In the genomic region with DNA sequence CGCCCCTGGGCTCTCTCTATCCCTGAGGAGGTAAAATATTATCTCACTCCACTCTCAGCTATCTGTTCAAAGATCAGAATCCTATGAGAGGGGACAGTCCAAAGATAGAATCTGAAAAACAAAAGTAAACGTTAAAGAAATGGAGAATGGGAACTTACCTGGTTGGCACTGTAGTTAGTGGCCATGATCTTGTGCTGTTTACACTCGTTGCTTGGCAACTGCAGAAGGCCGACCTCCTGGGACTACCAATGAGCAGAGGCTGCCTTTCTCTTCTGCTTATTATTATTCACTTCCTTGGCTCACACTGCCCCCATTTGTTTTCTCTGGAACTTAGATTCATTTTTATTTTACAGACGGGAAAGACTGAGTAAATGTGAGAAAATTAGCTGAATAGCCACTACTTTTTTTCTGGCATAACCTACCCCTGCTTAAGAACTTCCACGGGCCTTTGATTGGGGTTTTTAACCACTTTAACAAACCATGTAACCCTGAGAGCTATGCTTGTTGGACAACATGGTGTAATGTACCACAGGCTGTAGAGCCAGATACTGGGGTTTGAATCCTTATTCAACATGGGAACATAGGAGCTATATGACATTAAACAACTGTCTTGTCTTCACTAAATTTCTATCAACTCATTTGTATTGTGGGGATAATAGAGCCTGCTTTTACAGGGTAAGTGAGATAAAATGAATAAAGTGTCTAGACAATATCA, we compare ENCODE assay signal across 1 cellular context.
TF ChIP-seq lines count a peak whose summit lies in the region.

A gene with protein sequence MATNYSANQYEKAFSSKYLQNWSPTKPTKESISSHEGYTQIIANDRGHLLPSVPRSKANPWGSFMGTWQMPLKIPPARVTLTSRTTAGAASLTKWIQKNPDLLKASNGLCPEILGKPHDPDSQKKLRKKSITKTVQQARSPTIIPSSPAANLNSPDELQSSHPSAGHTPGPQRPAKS (minus strand): TSS at position 193 of the 715 bp plus-strand sequence. CDS start 8 bp downstream, at position 185.

TF ChIP-seq in HEK293, 187 proteins besides CTCF, POLR2A, EP300 and RAD21 (continued from another document):
- TF ChIP-seq, protein P1, sequence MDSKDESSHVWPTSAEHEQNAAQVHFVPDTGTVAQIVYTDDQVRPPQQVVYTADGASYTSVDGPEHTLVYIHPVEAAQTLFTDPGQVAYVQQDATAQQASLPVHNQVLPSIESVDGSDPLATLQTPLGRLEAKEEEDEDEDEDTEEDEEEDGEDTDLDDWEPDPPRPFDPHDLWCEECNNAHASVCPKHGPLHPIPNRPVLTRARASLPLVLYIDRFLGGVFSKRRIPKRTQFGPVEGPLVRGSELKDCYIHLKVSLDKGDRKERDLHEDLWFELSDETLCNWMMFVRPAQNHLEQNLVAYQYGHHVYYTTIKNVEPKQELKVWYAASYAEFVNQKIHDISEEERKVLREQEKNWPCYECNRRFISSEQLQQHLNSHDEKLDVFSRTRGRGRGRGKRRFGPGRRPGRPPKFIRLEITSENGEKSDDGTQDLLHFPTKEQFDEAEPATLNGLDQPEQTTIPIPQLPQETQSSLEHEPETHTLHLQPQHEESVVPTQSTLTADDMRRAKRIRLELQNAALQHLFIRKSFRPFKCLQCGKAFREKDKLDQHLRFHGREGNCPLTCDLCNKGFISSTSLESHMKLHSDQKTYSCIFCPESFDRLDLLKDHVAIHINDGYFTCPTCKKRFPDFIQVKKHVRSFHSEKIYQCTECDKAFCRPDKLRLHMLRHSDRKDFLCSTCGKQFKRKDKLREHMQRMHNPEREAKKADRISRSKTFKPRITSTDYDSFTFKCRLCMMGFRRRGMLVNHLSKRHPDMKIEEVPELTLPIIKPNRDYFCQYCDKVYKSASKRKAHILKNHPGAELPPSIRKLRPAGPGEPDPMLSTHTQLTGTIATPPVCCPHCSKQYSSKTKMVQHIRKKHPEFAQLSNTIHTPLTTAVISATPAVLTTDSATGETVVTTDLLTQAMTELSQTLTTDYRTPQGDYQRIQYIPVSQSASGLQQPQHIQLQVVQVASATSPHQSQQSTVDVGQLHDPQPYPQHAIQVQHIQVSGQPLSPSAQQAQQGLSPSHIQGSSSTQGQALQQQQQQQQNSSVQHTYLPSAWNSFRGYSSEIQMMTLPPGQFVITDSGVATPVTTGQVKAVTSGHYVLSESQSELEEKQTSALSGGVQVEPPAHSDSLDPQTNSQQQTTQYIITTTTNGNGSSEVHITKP (tag by site-specific recombination; IDR thresholded peaks at IDR 0.05), result 0 out of 2 replicates have a peak, but pooled peaks have one; percentile 17
- TF ChIP-seq GLIS1 (tag by site-specific recombination; IDR thresholded peaks at IDR 0.05), result peak; percentile 19; the same call in 1 of the 2 replicates
